In the genomic region with DNA sequence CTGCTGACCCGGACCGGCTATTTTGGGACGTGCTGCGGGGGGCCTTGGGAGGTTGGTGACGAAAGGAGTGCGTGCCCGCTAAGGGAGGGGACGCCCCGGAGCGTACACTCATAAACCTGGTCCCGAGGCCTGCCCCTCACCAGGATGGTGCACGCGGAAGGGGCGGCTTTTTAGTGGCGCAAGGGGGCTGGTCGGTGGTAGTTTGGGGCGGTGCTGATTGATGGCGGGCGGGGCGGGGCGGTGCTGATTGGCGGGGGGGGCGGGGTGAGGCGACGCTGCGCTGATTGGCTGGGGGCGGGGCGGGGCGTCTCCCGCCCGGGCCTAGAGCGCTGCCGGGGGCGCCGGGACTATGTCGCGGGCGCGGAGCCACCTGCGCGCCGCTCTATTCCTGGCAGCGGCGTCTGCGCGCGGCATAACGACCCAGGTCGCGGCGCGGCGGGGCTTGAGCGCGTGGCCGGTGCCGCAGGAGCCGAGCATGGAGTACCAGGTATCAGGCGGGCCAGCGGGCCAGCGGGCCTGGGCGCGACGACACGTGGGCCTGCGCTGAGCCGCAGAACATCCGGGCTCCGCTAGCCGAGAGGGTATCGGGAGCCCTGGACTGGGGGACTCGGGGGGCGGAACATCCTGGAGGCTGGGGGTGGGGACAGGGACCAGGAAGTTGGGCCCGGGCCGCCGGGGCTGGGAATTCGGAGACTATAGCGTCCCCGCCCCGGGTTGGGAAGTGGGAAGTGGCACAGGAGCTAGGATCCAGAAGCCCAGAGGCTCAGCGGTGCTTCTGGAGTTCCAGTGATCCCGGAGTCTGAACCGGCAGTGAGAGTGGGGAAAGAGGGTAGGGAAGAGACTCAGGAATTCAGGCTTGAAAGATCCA, we compare ENCODE assay signal across 1 cellular context.
A peak's percentile ranks its signal among the peaks of the same experiment; 100 is the strongest.
TF ChIP-seq lines count a peak whose summit lies in the region.

A gene with protein sequence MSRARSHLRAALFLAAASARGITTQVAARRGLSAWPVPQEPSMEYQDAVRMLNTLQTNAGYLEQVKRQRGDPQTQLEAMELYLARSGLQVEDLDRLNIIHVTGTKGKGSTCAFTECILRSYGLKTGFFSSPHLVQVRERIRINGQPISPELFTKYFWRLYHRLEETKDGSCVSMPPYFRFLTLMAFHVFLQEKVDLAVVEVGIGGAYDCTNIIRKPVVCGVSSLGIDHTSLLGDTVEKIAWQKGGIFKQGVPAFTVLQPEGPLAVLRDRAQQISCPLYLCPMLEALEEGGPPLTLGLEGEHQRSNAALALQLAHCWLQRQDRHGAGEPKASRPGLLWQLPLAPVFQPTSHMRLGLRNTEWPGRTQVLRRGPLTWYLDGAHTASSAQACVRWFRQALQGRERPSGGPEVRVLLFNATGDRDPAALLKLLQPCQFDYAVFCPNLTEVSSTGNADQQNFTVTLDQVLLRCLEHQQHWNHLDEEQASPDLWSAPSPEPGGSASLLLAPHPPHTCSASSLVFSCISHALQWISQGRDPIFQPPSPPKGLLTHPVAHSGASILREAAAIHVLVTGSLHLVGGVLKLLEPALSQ (plus strand): TSS at position 307 of the 868 bp plus-strand sequence. CDS start 43 bp downstream, at position 350.

TF ChIP-seq in GM12878, 131 proteins besides CTCF, POLR2A, EP300 and RAD21 (continued from another document):
- TF ChIP-seq, protein P1, sequence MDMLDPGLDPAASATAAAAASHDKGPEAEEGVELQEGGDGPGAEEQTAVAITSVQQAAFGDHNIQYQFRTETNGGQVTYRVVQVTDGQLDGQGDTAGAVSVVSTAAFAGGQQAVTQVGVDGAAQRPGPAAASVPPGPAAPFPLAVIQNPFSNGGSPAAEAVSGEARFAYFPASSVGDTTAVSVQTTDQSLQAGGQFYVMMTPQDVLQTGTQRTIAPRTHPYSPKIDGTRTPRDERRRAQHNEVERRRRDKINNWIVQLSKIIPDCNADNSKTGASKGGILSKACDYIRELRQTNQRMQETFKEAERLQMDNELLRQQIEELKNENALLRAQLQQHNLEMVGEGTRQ (IDR thresholded peaks at IDR 0.05; ENCODE audit: borderline replicate concordance, low read depth, low read length) = no peak
- TF ChIP-seq, protein P2, sequence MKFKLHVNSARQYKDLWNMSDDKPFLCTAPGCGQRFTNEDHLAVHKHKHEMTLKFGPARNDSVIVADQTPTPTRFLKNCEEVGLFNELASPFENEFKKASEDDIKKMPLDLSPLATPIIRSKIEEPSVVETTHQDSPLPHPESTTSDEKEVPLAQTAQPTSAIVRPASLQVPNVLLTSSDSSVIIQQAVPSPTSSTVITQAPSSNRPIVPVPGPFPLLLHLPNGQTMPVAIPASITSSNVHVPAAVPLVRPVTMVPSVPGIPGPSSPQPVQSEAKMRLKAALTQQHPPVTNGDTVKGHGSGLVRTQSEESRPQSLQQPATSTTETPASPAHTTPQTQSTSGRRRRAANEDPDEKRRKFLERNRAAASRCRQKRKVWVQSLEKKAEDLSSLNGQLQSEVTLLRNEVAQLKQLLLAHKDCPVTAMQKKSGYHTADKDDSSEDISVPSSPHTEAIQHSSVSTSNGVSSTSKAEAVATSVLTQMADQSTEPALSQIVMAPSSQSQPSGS (IDR thresholded peaks at IDR 0.05; ENCODE audit: low read length) = no peak
- TF ChIP-seq, protein P3, sequence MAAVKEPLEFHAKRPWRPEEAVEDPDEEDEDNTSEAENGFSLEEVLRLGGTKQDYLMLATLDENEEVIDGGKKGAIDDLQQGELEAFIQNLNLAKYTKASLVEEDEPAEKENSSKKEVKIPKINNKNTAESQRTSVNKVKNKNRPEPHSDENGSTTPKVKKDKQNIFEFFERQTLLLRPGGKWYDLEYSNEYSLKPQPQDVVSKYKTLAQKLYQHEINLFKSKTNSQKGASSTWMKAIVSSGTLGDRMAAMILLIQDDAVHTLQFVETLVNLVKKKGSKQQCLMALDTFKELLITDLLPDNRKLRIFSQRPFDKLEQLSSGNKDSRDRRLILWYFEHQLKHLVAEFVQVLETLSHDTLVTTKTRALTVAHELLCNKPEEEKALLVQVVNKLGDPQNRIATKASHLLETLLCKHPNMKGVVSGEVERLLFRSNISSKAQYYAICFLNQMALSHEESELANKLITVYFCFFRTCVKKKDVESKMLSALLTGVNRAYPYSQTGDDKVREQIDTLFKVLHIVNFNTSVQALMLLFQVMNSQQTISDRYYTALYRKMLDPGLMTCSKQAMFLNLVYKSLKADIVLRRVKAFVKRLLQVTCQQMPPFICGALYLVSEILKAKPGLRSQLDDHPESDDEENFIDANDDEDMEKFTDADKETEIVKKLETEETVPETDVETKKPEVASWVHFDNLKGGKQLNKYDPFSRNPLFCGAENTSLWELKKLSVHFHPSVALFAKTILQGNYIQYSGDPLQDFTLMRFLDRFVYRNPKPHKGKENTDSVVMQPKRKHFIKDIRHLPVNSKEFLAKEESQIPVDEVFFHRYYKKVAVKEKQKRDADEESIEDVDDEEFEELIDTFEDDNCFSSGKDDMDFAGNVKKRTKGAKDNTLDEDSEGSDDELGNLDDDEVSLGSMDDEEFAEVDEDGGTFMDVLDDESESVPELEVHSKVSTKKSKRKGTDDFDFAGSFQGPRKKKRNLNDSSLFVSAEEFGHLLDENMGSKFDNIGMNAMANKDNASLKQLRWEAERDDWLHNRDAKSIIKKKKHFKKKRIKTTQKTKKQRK (IDR thresholded peaks at IDR 0.05; ENCODE audit: low read depth, low read length) = no peak
- peak; percentile 62 for TF ChIP-seq NR2C1 (IDR thresholded peaks at IDR 0.05)
- 0 out of 2 replicates have a peak, but pooled peaks have one; percentile 3 for TF ChIP-seq MYB (IDR thresholded peaks at IDR 0.05; ENCODE audit: borderline replicate concordance, low read depth, low read length)
- TF ChIP-seq MEF2A (IDR thresholded peaks at IDR 0.05; ENCODE audit: insufficient read depth, low read depth, low read length) = no peak
- TF ChIP-seq, protein P4, sequence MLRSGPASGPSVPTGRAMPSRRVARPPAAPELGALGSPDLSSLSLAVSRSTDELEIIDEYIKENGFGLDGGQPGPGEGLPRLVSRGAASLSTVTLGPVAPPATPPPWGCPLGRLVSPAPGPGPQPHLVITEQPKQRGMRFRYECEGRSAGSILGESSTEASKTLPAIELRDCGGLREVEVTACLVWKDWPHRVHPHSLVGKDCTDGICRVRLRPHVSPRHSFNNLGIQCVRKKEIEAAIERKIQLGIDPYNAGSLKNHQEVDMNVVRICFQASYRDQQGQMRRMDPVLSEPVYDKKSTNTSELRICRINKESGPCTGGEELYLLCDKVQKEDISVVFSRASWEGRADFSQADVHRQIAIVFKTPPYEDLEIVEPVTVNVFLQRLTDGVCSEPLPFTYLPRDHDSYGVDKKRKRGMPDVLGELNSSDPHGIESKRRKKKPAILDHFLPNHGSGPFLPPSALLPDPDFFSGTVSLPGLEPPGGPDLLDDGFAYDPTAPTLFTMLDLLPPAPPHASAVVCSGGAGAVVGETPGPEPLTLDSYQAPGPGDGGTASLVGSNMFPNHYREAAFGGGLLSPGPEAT (IDR thresholded peaks at IDR 0.05; ENCODE audit: low read depth) = peak; percentile 63
- 0 out of 2 replicates have a peak, but pooled peaks have one; percentile 61 for TF ChIP-seq HDGF (IDR thresholded peaks at IDR 0.05)
- TF ChIP-seq TCF7 (IDR thresholded peaks at IDR 0.05; ENCODE audit: borderline replicate concordance) = no peak
- TF ChIP-seq BHLHE40 (IDR thresholded peaks at IDR 0.05; ENCODE audit: borderline replicate concordance in 1 of 2, low read depth in 2 of 2, low read length in 1 of 2) = peak in 1 of 2 experiments; percentile 73; a peak in 2 of 4 replicates
- TF ChIP-seq SMC3 (IDR thresholded peaks at IDR 0.05; ENCODE audit: borderline replicate concordance, low read length) = no peak
- TF ChIP-seq HCFC1 (IDR thresholded peaks at IDR 0.05; ENCODE audit: low read length) = peak; percentile 28; the same call in 1 of the 2 replicates
- TF ChIP-seq POLR2AphosphoS2 (IDR thresholded peaks at IDR 0.05; ENCODE audit: low read depth, low read length) = peak; percentile 85; the same call in 1 of the 2 replicates
- TF ChIP-seq, protein P5, sequence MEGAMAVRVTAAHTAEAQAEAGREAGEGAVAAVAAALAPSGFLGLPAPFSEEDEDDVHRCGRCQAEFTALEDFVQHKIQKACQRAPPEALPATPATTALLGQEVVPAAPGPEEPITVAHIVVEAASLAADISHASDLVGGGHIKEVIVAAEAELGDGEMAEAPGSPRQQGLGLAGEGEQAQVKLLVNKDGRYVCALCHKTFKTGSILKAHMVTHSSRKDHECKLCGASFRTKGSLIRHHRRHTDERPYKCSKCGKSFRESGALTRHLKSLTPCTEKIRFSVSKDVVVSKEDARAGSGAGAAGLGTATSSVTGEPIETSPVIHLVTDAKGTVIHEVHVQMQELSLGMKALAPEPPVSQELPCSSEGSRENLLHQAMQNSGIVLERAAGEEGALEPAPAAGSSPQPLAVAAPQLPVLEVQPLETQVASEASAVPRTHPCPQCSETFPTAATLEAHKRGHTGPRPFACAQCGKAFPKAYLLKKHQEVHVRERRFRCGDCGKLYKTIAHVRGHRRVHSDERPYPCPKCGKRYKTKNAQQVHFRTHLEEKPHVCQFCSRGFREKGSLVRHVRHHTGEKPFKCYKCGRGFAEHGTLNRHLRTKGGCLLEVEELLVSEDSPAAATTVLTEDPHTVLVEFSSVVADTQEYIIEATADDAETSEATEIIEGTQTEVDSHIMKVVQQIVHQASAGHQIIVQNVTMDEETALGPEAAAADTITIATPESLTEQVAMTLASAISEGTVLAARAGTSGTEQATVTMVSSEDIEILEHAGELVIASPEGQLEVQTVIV (IDR thresholded peaks at IDR 0.05; ENCODE audit: borderline replicate concordance, partially characterized antibody) = peak; percentile 69
- TF ChIP-seq, protein P6, sequence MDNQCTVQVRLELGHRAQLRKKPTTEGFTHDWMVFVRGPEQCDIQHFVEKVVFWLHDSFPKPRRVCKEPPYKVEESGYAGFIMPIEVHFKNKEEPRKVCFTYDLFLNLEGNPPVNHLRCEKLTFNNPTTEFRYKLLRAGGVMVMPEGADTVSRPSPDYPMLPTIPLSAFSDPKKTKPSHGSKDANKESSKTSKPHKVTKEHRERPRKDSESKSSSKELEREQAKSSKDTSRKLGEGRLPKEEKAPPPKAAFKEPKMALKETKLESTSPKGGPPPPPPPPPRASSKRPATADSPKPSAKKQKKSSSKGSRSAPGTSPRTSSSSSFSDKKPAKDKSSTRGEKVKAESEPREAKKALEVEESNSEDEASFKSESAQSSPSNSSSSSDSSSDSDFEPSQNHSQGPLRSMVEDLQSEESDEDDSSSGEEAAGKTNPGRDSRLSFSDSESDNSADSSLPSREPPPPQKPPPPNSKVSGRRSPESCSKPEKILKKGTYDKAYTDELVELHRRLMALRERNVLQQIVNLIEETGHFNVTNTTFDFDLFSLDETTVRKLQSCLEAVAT (IDR thresholded peaks at IDR 0.05) = 0 out of 2 replicates have a peak, but pooled peaks have one; percentile 53
- TF ChIP-seq, protein P7, sequence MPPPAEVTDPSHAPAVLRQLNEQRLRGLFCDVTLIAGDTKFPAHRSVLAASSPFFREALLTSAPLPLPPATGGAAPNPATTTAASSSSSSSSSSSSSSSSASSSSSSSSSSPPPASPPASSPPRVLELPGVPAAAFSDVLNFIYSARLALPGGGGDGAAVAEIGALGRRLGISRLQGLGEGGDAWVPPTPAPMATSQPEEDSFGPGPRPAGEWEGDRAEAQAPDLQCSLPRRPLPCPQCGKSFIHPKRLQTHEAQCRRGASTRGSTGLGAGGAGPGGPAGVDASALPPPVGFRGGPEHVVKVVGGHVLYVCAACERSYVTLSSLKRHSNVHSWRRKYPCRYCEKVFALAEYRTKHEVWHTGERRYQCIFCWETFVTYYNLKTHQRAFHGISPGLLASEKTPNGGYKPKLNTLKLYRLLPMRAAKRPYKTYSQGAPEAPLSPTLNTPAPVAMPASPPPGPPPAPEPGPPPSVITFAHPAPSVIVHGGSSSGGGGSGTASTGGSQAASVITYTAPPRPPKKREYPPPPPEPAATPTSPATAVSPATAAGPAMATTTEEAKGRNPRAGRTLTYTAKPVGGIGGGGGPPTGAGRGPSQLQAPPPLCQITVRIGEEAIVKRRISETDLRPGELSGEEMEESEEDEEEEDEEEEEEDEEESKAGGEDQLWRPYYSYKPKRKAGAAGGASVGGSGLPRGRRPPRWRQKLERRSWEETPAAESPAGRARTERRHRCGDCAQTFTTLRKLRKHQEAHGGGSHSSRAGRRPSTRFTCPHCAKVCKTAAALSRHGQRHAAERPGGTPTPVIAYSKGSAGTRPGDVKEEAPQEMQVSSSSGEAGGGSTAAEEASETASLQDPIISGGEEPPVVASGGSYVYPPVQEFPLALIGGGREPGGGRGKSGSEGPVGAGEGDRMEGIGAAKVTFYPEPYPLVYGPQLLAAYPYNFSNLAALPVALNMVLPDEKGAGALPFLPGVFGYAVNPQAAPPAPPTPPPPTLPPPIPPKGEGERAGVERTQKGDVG (CRISPR knock-in tag; IDR thresholded peaks at IDR 0.05) = 0 out of 2 replicates have a peak, but pooled peaks have one; percentile 3
- TF ChIP-seq POU2F2 (IDR thresholded peaks at IDR 0.05; ENCODE audit: borderline replicate concordance, low read depth, low read length) = peak; percentile 59; the same call in 2 of the 3 replicates
- no peak for TF ChIP-seq NRF1 (conservative IDR thresholded peaks at IDR 0.05; ENCODE audit: low read depth, low read length)
- TF ChIP-seq, protein P8, sequence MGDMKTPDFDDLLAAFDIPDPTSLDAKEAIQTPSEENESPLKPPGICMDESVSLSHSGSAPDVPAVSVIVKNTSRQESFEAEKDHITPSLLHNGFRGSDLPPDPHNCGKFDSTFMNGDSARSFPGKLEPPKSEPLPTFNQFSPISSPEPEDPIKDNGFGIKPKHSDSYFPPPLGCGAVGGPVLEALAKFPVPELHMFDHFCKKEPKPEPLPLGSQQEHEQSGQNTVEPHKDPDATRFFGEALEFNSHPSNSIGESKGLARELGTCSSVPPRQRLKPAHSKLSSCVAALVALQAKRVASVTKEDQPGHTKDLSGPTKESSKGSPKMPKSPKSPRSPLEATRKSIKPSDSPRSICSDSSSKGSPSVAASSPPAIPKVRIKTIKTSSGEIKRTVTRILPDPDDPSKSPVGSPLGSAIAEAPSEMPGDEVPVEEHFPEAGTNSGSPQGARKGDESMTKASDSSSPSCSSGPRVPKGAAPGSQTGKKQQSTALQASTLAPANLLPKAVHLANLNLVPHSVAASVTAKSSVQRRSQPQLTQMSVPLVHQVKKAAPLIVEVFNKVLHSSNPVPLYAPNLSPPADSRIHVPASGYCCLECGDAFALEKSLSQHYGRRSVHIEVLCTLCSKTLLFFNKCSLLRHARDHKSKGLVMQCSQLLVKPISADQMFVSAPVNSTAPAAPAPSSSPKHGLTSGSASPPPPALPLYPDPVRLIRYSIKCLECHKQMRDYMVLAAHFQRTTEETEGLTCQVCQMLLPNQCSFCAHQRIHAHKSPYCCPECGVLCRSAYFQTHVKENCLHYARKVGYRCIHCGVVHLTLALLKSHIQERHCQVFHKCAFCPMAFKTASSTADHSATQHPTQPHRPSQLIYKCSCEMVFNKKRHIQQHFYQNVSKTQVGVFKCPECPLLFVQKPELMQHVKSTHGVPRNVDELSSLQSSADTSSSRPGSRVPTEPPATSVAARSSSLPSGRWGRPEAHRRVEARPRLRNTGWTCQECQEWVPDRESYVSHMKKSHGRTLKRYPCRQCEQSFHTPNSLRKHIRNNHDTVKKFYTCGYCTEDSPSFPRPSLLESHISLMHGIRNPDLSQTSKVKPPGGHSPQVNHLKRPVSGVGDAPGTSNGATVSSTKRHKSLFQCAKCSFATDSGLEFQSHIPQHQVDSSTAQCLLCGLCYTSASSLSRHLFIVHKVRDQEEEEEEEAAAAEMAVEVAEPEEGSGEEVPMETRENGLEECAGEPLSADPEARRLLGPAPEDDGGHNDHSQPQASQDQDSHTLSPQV (IDR thresholded peaks at IDR 0.05) = peak; percentile 86
- peak; percentile 7; the same call in 1 of the 2 replicates for TF ChIP-seq SMAD5 (IDR thresholded peaks at IDR 0.05; ENCODE audit: low read depth)
- TF ChIP-seq STAT3 (IDR thresholded peaks at IDR 0.05; ENCODE audit: low read depth, low read length) = no peak
- TF ChIP-seq NR2C2 (IDR thresholded peaks at IDR 0.05; ENCODE audit: borderline replicate concordance, control insufficient read depth, insufficient read length, low read depth) = no peak
